Comparison of ENCODE assay signal across 20 cellular contexts in genomic region chr2:98511981-98512380, GRCh38.
DNase-seq lines count a peak whose midpoint lies in the region; ATAC-seq and TF ChIP-seq lines count a peak whose summit lies in the region.
"Had no signal": no experiment of that assay in that cellular context is flagged by ENCODE, and none has a peak within 500 bp of the region (broad histone marks: within the 10 kb centered on the region; RNA-seq: fewer than 3 reads in every experiment).

No MANE protein-coding gene starts in this region.

- H3K27me3 ChIP-seq in CD4-positive, CD25-positive, alpha-beta regulatory T cell (ENCODE audit: control insufficient read depth, insufficient read depth, low read length): no peaks in the 10 kb centered on the region
- no peaks in the 10 kb centered on the region for H3K27me3 ChIP-seq in foreskin keratinocyte

- H3K27me3 Mint-ChIP-seq in T-helper 1 cell treated with Interleukin-12 subunit alpha and Interleukin-12 subunit beta and Interleukin-4 antibody, amounts not matched to agents 30 μg/mL and 1 μg/mL, for 36 hours (ENCODE audit: low read depth): no peaks in the 10 kb centered on the region
- H3K27me3 Mint-ChIP-seq in CD4-positive, CD25-positive, alpha-beta regulatory T cell: no peaks in the 10 kb centered on the region
- H3K27me3 Mint-ChIP-seq in effector memory CD8-positive, alpha-beta T cell: no peaks in the 10 kb centered on the region
- no peaks in the 10 kb centered on the region for H3K27me3 Mint-ChIP-seq in natural killer cell treated with Interleukin-12 subunit alpha and Interleukin-12 subunit beta and Interleukin-15 and Interleukin-18, amount 100 ng/mL, for 72 hours

- no peaks in the 10 kb centered on the region for H3K9me3 ChIP-seq in CD4-positive, CD25-positive, alpha-beta regulatory T cell (ENCODE audit: control insufficient read depth in 2 of 2, low read length in 2 of 2)

- no peak for ATAC-seq in CD4-positive, CD25-positive, alpha-beta regulatory T cell (ENCODE audit: low read depth in 2 of 2)
- peak; percentile 23 for ATAC-seq in effector memory CD8-positive, alpha-beta T cell (replicated peaks)
- peak in 1 of 2 donors; percentile 61 for ATAC-seq in natural killer cell treated with Interleukin-12 subunit alpha and Interleukin-12 subunit beta and Interleukin-15 and Interleukin-18, amount 100 ng/mL, for 72 hours
- no peak for ATAC-seq in foreskin keratinocyte
- ATAC-seq: K562, PC-3 had no signal

- no peak overlapping the region for H3K27ac ChIP-seq in CD4-positive, CD25-positive, alpha-beta regulatory T cell (ENCODE audit: insufficient read depth, low read length, poor library complexity, severe bottlenecking)
- H3K27ac ChIP-seq in foreskin keratinocyte: no peak overlapping the region
- H3K27ac ChIP-seq: RWPE1 had no signal

- peak overlapping the region; percentile 26 for H3K27ac Mint-ChIP-seq in T-helper 1 cell treated with Interleukin-12 subunit alpha and Interleukin-12 subunit beta and Interleukin-4 antibody, amounts not matched to agents 30 μg/mL and 1 μg/mL, for 36 hours
- H3K27ac Mint-ChIP-seq in CD4-positive, CD25-positive, alpha-beta regulatory T cell: peak overlapping the region in 2 of 3 donors; percentile 20 to 23
- peak overlapping the region; percentile 79 to 85 for H3K27ac Mint-ChIP-seq in effector memory CD8-positive, alpha-beta T cell
- peak overlapping the region; percentile 31 to 89 for H3K27ac Mint-ChIP-seq in natural killer cell treated with Interleukin-12 subunit alpha and Interleukin-12 subunit beta and Interleukin-15 and Interleukin-18, amount 100 ng/mL, for 72 hours

- no peak for TF ChIP-seq CTCF in foreskin keratinocyte (conservative IDR thresholded peaks at IDR 0.05)

- peaks cover 12% of the 10 kb centered on the region for H3K36me3 ChIP-seq in CD4-positive, CD25-positive, alpha-beta regulatory T cell (ENCODE audit: control insufficient read depth, insufficient read depth, low read length)

- H3K4me1 Mint-ChIP-seq in T-helper 1 cell treated with Interleukin-12 subunit alpha and Interleukin-12 subunit beta and Interleukin-4 antibody, amounts not matched to agents 30 μg/mL and 1 μg/mL, for 36 hours (ENCODE audit: low read depth): peaks cover 63% of the 10 kb centered on the region
- peaks cover 16 to 93% (median 60%) of the 10 kb centered on the region in 4 donors for H3K4me1 Mint-ChIP-seq in CD4-positive, CD25-positive, alpha-beta regulatory T cell
- H3K4me1 Mint-ChIP-seq in effector memory CD8-positive, alpha-beta T cell (ENCODE audit: low read depth in 2 of 2): peaks cover 76 to 90% of the 10 kb centered on the region in 2 donors
- peaks cover 81 to 85% of the 10 kb centered on the region in 2 donors for H3K4me1 Mint-ChIP-seq in natural killer cell treated with Interleukin-12 subunit alpha and Interleukin-12 subunit beta and Interleukin-15 and Interleukin-18, amount 100 ng/mL, for 72 hours (ENCODE audit: low read depth in 2 of 2)

- no peak for DNase-seq in T-helper 1 cell
- no peak for DNase-seq in CD4-positive, CD25-positive, alpha-beta regulatory T cell
- no peak for DNase-seq in effector memory CD8-positive, alpha-beta T cell
- DNase-seq in natural killer cell treated with Interleukin-12 subunit alpha and Interleukin-12 subunit beta and Interleukin-15 and Interleukin-18, amount 100 ng/mL, for 72 hours (ENCODE audit: low spot score): no peak
- DNase-seq in NCI-H1092 (lab: John Stamatoyannopoulos, UW): no peak
- no peak for DNase-seq in foreskin keratinocyte
- DNase-seq in effector CD4-positive, alpha-beta T cell: no peak
- DNase-seq: 8988T, DMS53, EL, H9, NCI-H1105, NCI-H1694, NCI-H2081 treated with DMSO at 0.1 percent for 48 hours, NCI-H748 treated with DMSO at 0.1 percent for 48 hours, PC-3, SIG-M5 had no signal

- H3K4me3 ChIP-seq in CD4-positive, CD25-positive, alpha-beta regulatory T cell (ENCODE audit: low read depth, low read length): no peak overlapping the region
- H3K4me3 ChIP-seq: K562 had no signal

- H3K4me1 ChIP-seq in CD4-positive, CD25-positive, alpha-beta regulatory T cell (ENCODE audit: control insufficient read depth, insufficient read depth, low read length, poor library complexity, severe bottlenecking): peaks cover 30% of the 10 kb centered on the region
- H3K4me1 ChIP-seq in foreskin keratinocyte: no peaks in the 10 kb centered on the region

- no peak overlapping the region for H3K4me3 Mint-ChIP-seq in T-helper 1 cell treated with Interleukin-12 subunit alpha and Interleukin-12 subunit beta and Interleukin-4 antibody, amounts not matched to agents 30 μg/mL and 1 μg/mL, for 36 hours
- no peak overlapping the region for H3K4me3 Mint-ChIP-seq in CD4-positive, CD25-positive, alpha-beta regulatory T cell
- peak overlapping the region; percentile 37 to 56 for H3K4me3 Mint-ChIP-seq in effector memory CD8-positive, alpha-beta T cell
- H3K4me3 Mint-ChIP-seq in natural killer cell treated with Interleukin-12 subunit alpha and Interleukin-12 subunit beta and Interleukin-15 and Interleukin-18, amount 100 ng/mL, for 72 hours: peak overlapping the region; percentile 67
- H3K4me3 Mint-ChIP-seq: H9 had no signal

- H3K36me3 Mint-ChIP-seq in T-helper 1 cell treated with Interleukin-12 subunit alpha and Interleukin-12 subunit beta and Interleukin-4 antibody, amounts not matched to agents 30 μg/mL and 1 μg/mL, for 36 hours (ENCODE audit: low read depth): peaks cover 20% of the 10 kb centered on the region
- peaks cover 13% of the 10 kb centered on the region for H3K36me3 Mint-ChIP-seq in CD4-positive, CD25-positive, alpha-beta regulatory T cell
- peaks cover 6% of the 10 kb centered on the region for H3K36me3 Mint-ChIP-seq in effector memory CD8-positive, alpha-beta T cell (ENCODE audit: insufficient read depth)
- H3K36me3 Mint-ChIP-seq in natural killer cell treated with Interleukin-12 subunit alpha and Interleukin-12 subunit beta and Interleukin-15 and Interleukin-18, amount 100 ng/mL, for 72 hours: no peaks in the 10 kb centered on the region

- H3K9me3 Mint-ChIP-seq in T-helper 1 cell treated with Interleukin-12 subunit alpha and Interleukin-12 subunit beta and Interleukin-4 antibody, amounts not matched to agents 30 μg/mL and 1 μg/mL, for 36 hours: no peaks in the 10 kb centered on the region
- no peaks in the 10 kb centered on the region for H3K9me3 Mint-ChIP-seq in CD4-positive, CD25-positive, alpha-beta regulatory T cell
- no peaks in the 10 kb centered on the region for H3K9me3 Mint-ChIP-seq in effector memory CD8-positive, alpha-beta T cell
- no peaks in the 10 kb centered on the region for H3K9me3 Mint-ChIP-seq in natural killer cell treated with Interleukin-12 subunit alpha and Interleukin-12 subunit beta and Interleukin-15 and Interleukin-18, amount 100 ng/mL, for 72 hours
- H3K9me3 Mint-ChIP-seq: H9 had no signal

Comparison
In these comparisons a context has a peak if more than half of its experiments do, and no peak if none do; other contexts are left out.
1. H3K27ac Mint-ChIP-seq: peak in every context shown above with its lines; median percentile 82 in effector memory CD8-positive, alpha-beta T cell; 60 in natural killer cell treated with Interleukin-12 subunit alpha and Interleukin-12 subunit beta and Interleukin-15 and Interleukin-18, amount 100 ng/mL, for 72 hours; 26 in T-helper 1 cell treated with Interleukin-12 subunit alpha and Interleukin-12 subunit beta and Interleukin-4 antibody, amounts not matched to agents 30 μg/mL and 1 μg/mL, for 36 hours; 22 in CD4-positive, CD25-positive, alpha-beta regulatory T cell.
2. H3K4me3 Mint-ChIP-seq: peak in effector memory CD8-positive, alpha-beta T cell (2 of 2) and natural killer cell treated with Interleukin-12 subunit alpha and Interleukin-12 subunit beta and Interleukin-15 and Interleukin-18, amount 100 ng/mL, for 72 hours (single experiment); none in T-helper 1 cell treated with Interleukin-12 subunit alpha and Interleukin-12 subunit beta and Interleukin-4 antibody, amounts not matched to agents 30 μg/mL and 1 μg/mL, for 36 hours (single experiment) and CD4-positive, CD25-positive, alpha-beta regulatory T cell (0 of 4).